Comparison of ENCODE assay signal across 13 cellular contexts in the genomic region with DNA sequence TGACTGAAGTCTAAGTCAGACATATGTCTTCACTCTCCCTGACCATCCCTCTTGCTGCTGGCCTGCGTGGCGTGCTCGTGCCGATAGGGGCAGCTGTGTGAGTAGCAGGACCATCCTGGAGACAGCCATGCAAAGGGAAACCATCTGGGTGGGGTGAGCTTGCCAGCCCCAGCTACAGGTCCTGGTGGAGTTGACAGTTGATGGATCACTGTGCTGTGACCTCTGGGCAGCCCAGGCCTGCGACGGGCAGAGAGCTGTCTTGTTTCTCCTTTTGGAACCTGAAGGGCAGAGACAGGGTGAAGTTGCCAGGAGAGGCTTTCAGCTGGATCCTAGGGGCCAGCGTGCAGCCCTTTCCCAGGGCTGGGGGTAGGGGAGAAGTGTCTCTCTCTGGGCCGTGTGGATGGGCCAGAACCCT. TPM values are rescaled to one million over a fixed set of nuclear protein-coding genes. Genes with fewer than 3 reads are reported as not detected.
DNase-seq lines count a peak whose midpoint lies in the region; ATAC-seq, FAIRE-seq and TF ChIP-seq lines count a peak whose summit lies in the region.
"Had no signal": no experiment of that assay in that cellular context is flagged by ENCODE, and none has a peak within 500 bp of the region (broad histone marks: within the 10 kb centered on the region; RNA-seq: fewer than 3 reads in every experiment).

No MANE protein-coding gene starts in this region.

- no peaks in the 10 kb centered on the region for H3K36me3 ChIP-seq in CD4-positive, CD25-positive, alpha-beta regulatory T cell (ENCODE audit: control insufficient read depth, insufficient read depth, low read length)
- no peaks in the 10 kb centered on the region for H3K36me3 ChIP-seq in astrocyte (ENCODE audit: insufficient read depth, low read length)
- no peaks in the 10 kb centered on the region for H3K36me3 ChIP-seq in right atrium auricular region
- H3K36me3 ChIP-seq in psoas muscle (ENCODE audit: insufficient read depth in 1 of 2, low read depth in 1 of 2), result no peaks in the 10 kb centered on the region

- no peak for DNase-seq in CD4-positive, CD25-positive, alpha-beta regulatory T cell
- peak; percentile 49 for DNase-seq in astrocyte (ENCODE audit: low read depth)
- DNase-seq in right atrium auricular region (ENCODE audit: low spot score), result no peak
- peak; percentile 51 to 68 for DNase-seq in psoas muscle
- no peak for DNase-seq in stimulated activated CD4-positive, alpha-beta T cell treated with anti-CD3 and anti-CD28 coated beads, Interleukin-4, amount 100 ng/mL, for 4 hours
- DNase-seq in NCI-H2196 (lab: John Stamatoyannopoulos, UW; ENCODE audit: unreplicated experiment), result no peak
- no peak for DNase-seq in stimulated activated naive CD4-positive, alpha-beta T cell treated with Interleukin-2 at 50 U/mL for 16 hours (lab: John Stamatoyannopoulos, UW)
- DNase-seq in RKO (ENCODE audit: low spot score), result no peak
- DNase-seq: COR-L47, NCI-H2029 treated with DMSO at 0.1 percent for 48 hours had no signal

- no peaks in the 10 kb centered on the region for H3K27me3 Mint-ChIP-seq in CD4-positive, CD25-positive, alpha-beta regulatory T cell
- no peaks in the 10 kb centered on the region for H3K27me3 Mint-ChIP-seq in astrocyte (ENCODE audit: low read depth, unreplicated experiment)
- H3K27me3 Mint-ChIP-seq: natural killer cell treated with Interleukin-12 subunit alpha and Interleukin-12 subunit beta and Interleukin-15 and Interleukin-18, amount 100 ng/mL, for 72 hours had no signal

- peak overlapping the region; percentile 77 for H3K4me2 ChIP-seq in astrocyte (ENCODE audit: low read length)

- 43 to 59% (median 50%) methylated on average over 8 of the region's 8 CpGs for WGBS in psoas muscle, 3 donors

- no peak for FAIRE-seq in astrocyte (lab: Jason Lieb, UNC)

- peak overlapping the region; percentile 85 for H3K9ac ChIP-seq in astrocyte (ENCODE audit: low read length)

- intact Hi-C loops in psoas muscle (cut with DNase I), result no loop called here

- no peak overlapping the region for H3K4me3 ChIP-seq in CD4-positive, CD25-positive, alpha-beta regulatory T cell (ENCODE audit: low read depth, low read length)
- H3K4me3 ChIP-seq in astrocyte (ENCODE audit: insufficient read depth, low read depth, low read length) (no peak overlapping the region), right atrium auricular region (no peak overlapping the region), psoas muscle (no peak overlapping the region)

- H3K9me3 ChIP-seq in CD4-positive, CD25-positive, alpha-beta regulatory T cell (ENCODE audit: control insufficient read depth in 2 of 2, low read length in 2 of 2), result no peaks in the 10 kb centered on the region
- no peaks in the 10 kb centered on the region for H3K9me3 ChIP-seq in astrocyte (ENCODE audit: insufficient read depth, low read depth, low read length)
- H3K9me3 ChIP-seq in right atrium auricular region, result no peaks in the 10 kb centered on the region
- H3K9me3 ChIP-seq in psoas muscle, result no peaks in the 10 kb centered on the region

- peaks cover 41% of the 10 kb centered on the region for H3K79me2 ChIP-seq in astrocyte (ENCODE audit: insufficient read depth, low read length)

- peaks cover 0 to 44% (median 16%) of the 10 kb centered on the region in 4 donors for H3K4me1 Mint-ChIP-seq in CD4-positive, CD25-positive, alpha-beta regulatory T cell
- H3K4me1 Mint-ChIP-seq in astrocyte (ENCODE audit: low read depth, unreplicated experiment), result peaks cover 46% of the 10 kb centered on the region

- peaks cover 4% of the 10 kb centered on the region for H3K36me3 Mint-ChIP-seq in CD4-positive, CD25-positive, alpha-beta regulatory T cell
- H3K36me3 Mint-ChIP-seq in astrocyte (ENCODE audit: low read depth, unreplicated experiment), result no peaks in the 10 kb centered on the region
- H3K36me3 Mint-ChIP-seq: natural killer cell treated with Interleukin-12 subunit alpha and Interleukin-12 subunit beta and Interleukin-15 and Interleukin-18, amount 100 ng/mL, for 72 hours had no signal

- no peak for ATAC-seq in CD4-positive, CD25-positive, alpha-beta regulatory T cell (ENCODE audit: low read depth in 2 of 2)
- ATAC-seq in psoas muscle, result peak in 3 of 4 donors; percentile 38 to 52 (median 43)
- ATAC-seq: activated CD4-positive, CD25-positive, alpha-beta regulatory T cell treated with anti-CD3 and anti-CD28 coated beads, Interleukin-2, amount 50 U/mL, for 24 hours; esophagus mucosa; natural killer cell treated with Interleukin-12 subunit alpha and Interleukin-12 subunit beta and Interleukin-15 and Interleukin-18, amount 100 ng/mL, for 72 hours had no signal

- peaks cover 0 to 3% (median 0%) of the 10 kb centered on the region in 7 donors for H3K9me3 Mint-ChIP-seq in CD4-positive, CD25-positive, alpha-beta regulatory T cell
- no peaks in the 10 kb centered on the region for H3K9me3 Mint-ChIP-seq in astrocyte (ENCODE audit: unreplicated experiment)
- H3K9me3 Mint-ChIP-seq: natural killer cell treated with Interleukin-12 subunit alpha and Interleukin-12 subunit beta and Interleukin-15 and Interleukin-18, amount 100 ng/mL, for 72 hours had no signal

- peak overlapping the region; percentile 2 to 68 (median 65) for H3K27ac Mint-ChIP-seq in CD4-positive, CD25-positive, alpha-beta regulatory T cell
- no peak overlapping the region for H3K27ac Mint-ChIP-seq in astrocyte (ENCODE audit: unreplicated experiment)

- H2AFZ ChIP-seq in astrocyte (ENCODE audit: low read depth, low read length), result no peak overlapping the region

- H3K27me3 ChIP-seq in CD4-positive, CD25-positive, alpha-beta regulatory T cell (ENCODE audit: control insufficient read depth, insufficient read depth, low read length), result no peaks in the 10 kb centered on the region
- H3K27me3 ChIP-seq in astrocyte (ENCODE audit: insufficient read depth, low read length), result no peaks in the 10 kb centered on the region
- no peaks in the 10 kb centered on the region for H3K27me3 ChIP-seq in right atrium auricular region
- H3K27me3 ChIP-seq in psoas muscle (ENCODE audit: insufficient read depth in 3 of 3, low read length in 2 of 3), result no peaks in the 10 kb centered on the region

- no peak overlapping the region for H3K27ac ChIP-seq in CD4-positive, CD25-positive, alpha-beta regulatory T cell (ENCODE audit: insufficient read depth, low read length, poor library complexity, severe bottlenecking)
- H3K27ac ChIP-seq in astrocyte (ENCODE audit: low read depth, low read length), result peak overlapping the region; percentile 95
- peak overlapping the region; percentile 85 to 89 for H3K27ac ChIP-seq in right atrium auricular region
- H3K27ac ChIP-seq in psoas muscle, result peak overlapping the region; percentile 68

- no peak overlapping the region for H3K4me3 Mint-ChIP-seq in CD4-positive, CD25-positive, alpha-beta regulatory T cell
- no peak overlapping the region for H3K4me3 Mint-ChIP-seq in astrocyte (ENCODE audit: unreplicated experiment)
- H3K4me3 Mint-ChIP-seq: natural killer cell treated with Interleukin-12 subunit alpha and Interleukin-12 subunit beta and Interleukin-15 and Interleukin-18, amount 100 ng/mL, for 72 hours had no signal

- peaks cover 2% of the 10 kb centered on the region for H3K4me1 ChIP-seq in CD4-positive, CD25-positive, alpha-beta regulatory T cell (ENCODE audit: control insufficient read depth, insufficient read depth, low read length, poor library complexity, severe bottlenecking)
- H3K4me1 ChIP-seq in astrocyte (ENCODE audit: insufficient read depth, low read length) (peaks cover 62% of the 10 kb centered on the region), right atrium auricular region (peaks cover 0 to 75% of the 10 kb centered on the region in 2 donors), psoas muscle (peaks cover 27% of the 10 kb centered on the region)

- no peaks in the 10 kb centered on the region for H4K20me1 ChIP-seq in astrocyte (ENCODE audit: insufficient read depth, low read length)

- TF ChIP-seq CTCF in astrocyte (IDR thresholded peaks at IDR 0.05; ENCODE audit: insufficient read depth, low read depth, low read length) (no peak), right atrium auricular region (IDR thresholded peaks at IDR 0.05) (peak in 1 of 2 donors; percentile 40), psoas muscle (IDR thresholded peaks at IDR 0.05) (no peak)

RNA-seq across cellular contexts. Expression of a gene that starts 44.7 kb away (rescaled TPM):
- 46.4 TPM for total RNA-seq in CD4-positive, CD25-positive, alpha-beta regulatory T cell
- polyA plus RNA-seq in CD4-positive, CD25-positive, alpha-beta regulatory T cell, result 10 to 100 TPM in 3 of 4 donors, 1 to 10 TPM in 1; 5.1 to 14.7 (median 12.6) TPM
- total RNA-seq in astrocyte (6.8 and 8.5 TPM in 2 replicates), right atrium auricular region (10 to 100 TPM; 19.2 to 53.8 TPM), psoas muscle (10 to 100 TPM in 2 of 4 donors, 1 to 10 TPM in 2; 8.0 to 15.5 (median 10.1) TPM)
- polyA plus RNA-seq in psoas muscle, result 1 to 10 TPM; 7.0 to 7.7 (median 7.3) TPM

Comparison
In these comparisons a context has a peak if more than half of its experiments do, and no peak if none do; other contexts are left out.
1. ATAC-seq: peak in psoas muscle (3 of 4); none in CD4-positive, CD25-positive, alpha-beta regulatory T cell (0 of 2).
2. DNase-seq: peak in astrocyte (single experiment) and psoas muscle (2 of 2); none in CD4-positive, CD25-positive, alpha-beta regulatory T cell (0 of 3), right atrium auricular region (single experiment), stimulated activated CD4-positive, alpha-beta T cell treated with anti-CD3 and anti-CD28 coated beads, Interleukin-4, amount 100 ng/mL, for 4 hours (0 of 2), NCI-H2196 (single experiment), stimulated activated naive CD4-positive, alpha-beta T cell treated with Interleukin-2 at 50 U/mL for 16 hours (single experiment) and RKO (single experiment).